8 cellular contexts compared by ENCODE assay signal in genomic region chr10:79443338-79444242, GRCh38. TPM values are rescaled to one million over a fixed set of nuclear protein-coding genes. Genes with fewer than 3 reads are reported as not detected.
A peak's percentile ranks its signal among the peaks of the same experiment; 100 is the strongest.
DNase-seq lines count a peak whose midpoint lies in the region; ATAC-seq and TF ChIP-seq lines count a peak whose summit lies in the region.

No MANE protein-coding gene starts in this region.

- TF ChIP-seq CTCF in AG09309 (IDR thresholded peaks at IDR 0.05; ENCODE audit: control insufficient read depth, insufficient read depth, low read depth, low read length, missing control alignments): no peak
- no peak for TF ChIP-seq CTCF in natural killer cell (IDR thresholded peaks at IDR 0.05)

- peaks cover 0 to 3% of the 10 kb centered on the region in 2 donors for H3K27me3 Mint-ChIP-seq in natural killer cell (ENCODE audit: low read depth in 2 of 2)

- intact Hi-C loops in natural killer cell (cut with micrococcal nuclease): loop anchor here (2.0 kb wide), 1 partner anchor 95 kb away; no protein-coding TSS in a partner anchor

- DNase-seq in AG09309 (ENCODE audit: low read depth) (no peak), natural killer cell (no peak), AML-193 (lab: John Stamatoyannopoulos, UW) (no peak), NCI-H1694 treated with DMSO at 0.1 percent for 48 hours (lab: John Stamatoyannopoulos, UW) (no peak), NCI-H2227 (lab: John Stamatoyannopoulos, UW; ENCODE audit: unreplicated experiment) (no peak)

- TF ChIP-seq RAD21 in Ishikawa (IDR thresholded peaks at IDR 0.05; ENCODE audit: low read depth): no peak

- peaks cover 28 to 33% of the 10 kb centered on the region in 2 donors for H3K4me1 Mint-ChIP-seq in natural killer cell

- ATAC-seq in natural killer cell: no peak
- no peak for ATAC-seq in HG03196 (IDR thresholded peaks at IDR 0.05; ENCODE audit: unreplicated experiment)

- H3K36me3 Mint-ChIP-seq in natural killer cell: no peaks in the 10 kb centered on the region

- peak overlapping the region; percentile 80 for H3K4me3 ChIP-seq in AG09309 (ENCODE audit: control insufficient read depth, low read depth, low read length)

- no peak for TF ChIP-seq EP300 in Ishikawa (IDR thresholded peaks at IDR 0.05; ENCODE audit: borderline replicate concordance)

- no peaks in the 10 kb centered on the region for H3K9me3 Mint-ChIP-seq in natural killer cell

- H3K27ac Mint-ChIP-seq in natural killer cell: peak overlapping the region; percentile 68 to 86

- peak overlapping the region; percentile 95 for H3K27ac ChIP-seq in cingulate gyrus (ENCODE audit: low read depth, low read length)

- peak overlapping the region; percentile 91 for H3K4me3 Mint-ChIP-seq in natural killer cell

TF ChIP-seq in Ishikawa, 13 proteins besides CTCF, POLR2A, EP300 and RAD21:
- TF ChIP-seq NFIC (IDR thresholded peaks at IDR 0.05) (peak; percentile 50), TEAD4 (IDR thresholded peaks at IDR 0.05) (no peak)

RNA-seq across cellular contexts. Expression of gene ZCCHC24, which starts 1.8 kb away (rescaled TPM):
- 1 to 10 TPM; 2.8 to 4.0 (median 3.6) TPM for total RNA-seq in natural killer cell
